Comparison of ENCODE assay signal across 2 cellular contexts in genomic region chr22:45976351-45977002, GRCh38.
TF ChIP-seq lines count a peak whose summit lies in the region.

No MANE protein-coding gene starts in this region.

TF ChIP-seq in A549, 52 proteins besides CTCF, POLR2A, EP300 and RAD21 (continued from another document):
- TF ChIP-seq HES2 (IDR thresholded peaks at IDR 0.05), result no peak
- no peak for TF ChIP-seq FOXS1 (CRISPR knock-in tag; IDR thresholded peaks at IDR 0.05)
- TF ChIP-seq MYC (IDR thresholded peaks at IDR 0.05; ENCODE audit: borderline replicate concordance, low read length), result no peak
- no peak for TF ChIP-seq CHD2 (IDR thresholded peaks at IDR 0.05; ENCODE audit: low read length, partially characterized antibody)
- TF ChIP-seq ZNF302 (CRISPR knock-in tag; IDR thresholded peaks at IDR 0.05), result no peak
- no peak for TF ChIP-seq RFX5 (IDR thresholded peaks at IDR 0.05)
- no peak for TF ChIP-seq HOXB13 (CRISPR knock-in tag; IDR thresholded peaks at IDR 0.05; ENCODE audit: low read depth)
- TF ChIP-seq KDM1A (IDR thresholded peaks at IDR 0.05; ENCODE audit: low read depth), result no peak
- TF ChIP-seq MAFK (IDR thresholded peaks at IDR 0.05; ENCODE audit: partially characterized antibody), result no peak

TF ChIP-seq in HCT116, 20 proteins besides CTCF, POLR2A, EP300 and RAD21:
- TF ChIP-seq, protein P1, sequence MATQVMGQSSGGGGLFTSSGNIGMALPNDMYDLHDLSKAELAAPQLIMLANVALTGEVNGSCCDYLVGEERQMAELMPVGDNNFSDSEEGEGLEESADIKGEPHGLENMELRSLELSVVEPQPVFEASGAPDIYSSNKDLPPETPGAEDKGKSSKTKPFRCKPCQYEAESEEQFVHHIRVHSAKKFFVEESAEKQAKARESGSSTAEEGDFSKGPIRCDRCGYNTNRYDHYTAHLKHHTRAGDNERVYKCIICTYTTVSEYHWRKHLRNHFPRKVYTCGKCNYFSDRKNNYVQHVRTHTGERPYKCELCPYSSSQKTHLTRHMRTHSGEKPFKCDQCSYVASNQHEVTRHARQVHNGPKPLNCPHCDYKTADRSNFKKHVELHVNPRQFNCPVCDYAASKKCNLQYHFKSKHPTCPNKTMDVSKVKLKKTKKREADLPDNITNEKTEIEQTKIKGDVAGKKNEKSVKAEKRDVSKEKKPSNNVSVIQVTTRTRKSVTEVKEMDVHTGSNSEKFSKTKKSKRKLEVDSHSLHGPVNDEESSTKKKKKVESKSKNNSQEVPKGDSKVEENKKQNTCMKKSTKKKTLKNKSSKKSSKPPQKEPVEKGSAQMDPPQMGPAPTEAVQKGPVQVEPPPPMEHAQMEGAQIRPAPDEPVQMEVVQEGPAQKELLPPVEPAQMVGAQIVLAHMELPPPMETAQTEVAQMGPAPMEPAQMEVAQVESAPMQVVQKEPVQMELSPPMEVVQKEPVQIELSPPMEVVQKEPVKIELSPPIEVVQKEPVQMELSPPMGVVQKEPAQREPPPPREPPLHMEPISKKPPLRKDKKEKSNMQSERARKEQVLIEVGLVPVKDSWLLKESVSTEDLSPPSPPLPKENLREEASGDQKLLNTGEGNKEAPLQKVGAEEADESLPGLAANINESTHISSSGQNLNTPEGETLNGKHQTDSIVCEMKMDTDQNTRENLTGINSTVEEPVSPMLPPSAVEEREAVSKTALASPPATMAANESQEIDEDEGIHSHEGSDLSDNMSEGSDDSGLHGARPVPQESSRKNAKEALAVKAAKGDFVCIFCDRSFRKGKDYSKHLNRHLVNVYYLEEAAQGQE (IDR thresholded peaks at IDR 0.05; ENCODE audit: low read depth), result no peak
- TF ChIP-seq CBX3 (IDR thresholded peaks at IDR 0.05; ENCODE audit: low read depth), result no peak
- TF ChIP-seq ATF3 (IDR thresholded peaks at IDR 0.05), result no peak
- 0 out of 2 replicates have a peak, but pooled peaks have one; percentile 5 for TF ChIP-seq ZFX (IDR thresholded peaks at IDR 0.05)
- TF ChIP-seq MAX (IDR thresholded peaks at IDR 0.05), result no peak
- no peak for TF ChIP-seq TCF7L2 (IDR thresholded peaks at IDR 0.05; ENCODE audit: borderline replicate concordance, extremely low read depth, insufficient read depth, insufficient read length)
